Comparison of ENCODE assay signal across 15 cellular contexts in the genomic region with DNA sequence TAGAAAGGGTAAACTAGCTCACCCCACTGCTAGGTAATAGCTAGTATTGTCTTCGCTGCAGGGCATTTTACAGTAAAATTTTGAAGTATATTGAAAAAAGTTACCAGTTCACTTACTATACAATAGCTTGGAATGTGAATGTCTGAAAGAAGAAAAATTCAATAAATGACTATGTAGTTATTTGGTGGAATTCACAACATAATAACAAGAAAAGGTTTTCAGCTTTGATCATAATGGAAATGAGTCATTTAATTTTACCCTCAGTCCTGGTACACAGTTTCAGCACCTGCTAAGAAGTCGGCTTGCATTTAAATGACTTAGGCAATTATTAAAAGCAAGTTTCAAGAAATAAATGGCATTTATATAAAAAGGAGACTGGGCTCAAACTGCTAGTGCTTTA.
DNase-seq lines count a peak whose midpoint lies in the region; ATAC-seq and TF ChIP-seq lines count a peak whose summit lies in the region.
"Had no signal": no experiment of that assay in that cellular context is flagged by ENCODE, and none has a peak within 500 bp of the region (broad histone marks: within the 10 kb centered on the region; RNA-seq: fewer than 3 reads in every experiment).

No MANE protein-coding gene starts in this region.

- no peak overlapping the region for H3K27ac Mint-ChIP-seq in nephron progenitor cell
- H3K27ac Mint-ChIP-seq: activated CD4-positive, alpha-beta T cell treated with anti-CD3 and anti-CD28 coated beads, Interleukin-2, amount 10 ng/mL, durations not matched to agents 7 days and 5 days; activated naive CD4-positive, alpha-beta T cell treated with anti-CD3 and anti-CD28 coated beads for 36 hours; T-cell had no signal

- no peak overlapping the region for H3K4me3 Mint-ChIP-seq in nephron progenitor cell
- H3K4me3 Mint-ChIP-seq: activated CD4-positive, alpha-beta T cell treated with anti-CD3 and anti-CD28 coated beads, Interleukin-2, amount 10 ng/mL, durations not matched to agents 7 days and 5 days; activated naive CD4-positive, alpha-beta T cell treated with anti-CD3 and anti-CD28 coated beads for 36 hours; T-cell had no signal

- peaks cover 4% of the 10 kb centered on the region for H3K27me3 Mint-ChIP-seq in nephron progenitor cell (ENCODE audit: low read depth, poor library complexity)
- H3K27me3 Mint-ChIP-seq: activated CD4-positive, alpha-beta T cell treated with anti-CD3 and anti-CD28 coated beads, Interleukin-2, amount 10 ng/mL, durations not matched to agents 7 days and 5 days; T-cell had no signal

- ATAC-seq in GM18870 (IDR thresholded peaks at IDR 0.05; ENCODE audit: unreplicated experiment) (peak; percentile 94), GM21423 (IDR thresholded peaks at IDR 0.05; ENCODE audit: unreplicated experiment) (peak; percentile 88), HG02981 (IDR thresholded peaks at IDR 0.05; ENCODE audit: unreplicated experiment) (peak; percentile 94), HG03571 (IDR thresholded peaks at IDR 0.05; ENCODE audit: unreplicated experiment) (peak; percentile 84), sciatic nerve (no peak)
- ATAC-seq: T-cell had no signal

- DNase-seq in SKM-1 treated with dmso at 0.1 percent for 144 hours (lab: John Stamatoyannopoulos, UW; ENCODE audit: unreplicated experiment) (no peak), sciatic nerve (ENCODE audit: low spot score) (no peak), nephron progenitor cell (no peak)
- no peak for DNase-seq in NK-92 treated with Interleukin-12 subunit alpha and Interleukin-12 subunit beta, amount 100 ng/mL, for 24 hours (lab: John Stamatoyannopoulos, UW)
- DNase-seq: activated CD4-positive, alpha-beta T cell treated with anti-CD3 and anti-CD28 coated beads, Interleukin-2, amount 10 ng/mL, durations not matched to agents 7 days and 5 days; activated naive CD4-positive, alpha-beta T cell treated with anti-CD3 and anti-CD28 coated beads for 36 hours; GDM1; IMR-90; PC-9; stimulated activated CD4-positive, alpha-beta T cell treated with anti-CD3 and anti-CD28 coated beads, Interleukin-4, amount 100 ng/mL, for 4 hours; T-cell had no signal

- intact Hi-C loops in sciatic nerve (cut with DNase I), result no loop called here

- H3K4me1 Mint-ChIP-seq in nephron progenitor cell, result no peaks in the 10 kb centered on the region

- H3K36me3 Mint-ChIP-seq in nephron progenitor cell (ENCODE audit: low read depth), result peaks cover 12% of the 10 kb centered on the region

- TF ChIP-seq CTCF in nephron progenitor cell (IDR thresholded peaks at IDR 0.05), result no peak

- peaks cover 12% of the 10 kb centered on the region for H3K9me3 Mint-ChIP-seq in nephron progenitor cell
- H3K9me3 Mint-ChIP-seq: T-cell had no signal
